ENCODE assay signal across 9 cellular contexts in the genomic region with DNA sequence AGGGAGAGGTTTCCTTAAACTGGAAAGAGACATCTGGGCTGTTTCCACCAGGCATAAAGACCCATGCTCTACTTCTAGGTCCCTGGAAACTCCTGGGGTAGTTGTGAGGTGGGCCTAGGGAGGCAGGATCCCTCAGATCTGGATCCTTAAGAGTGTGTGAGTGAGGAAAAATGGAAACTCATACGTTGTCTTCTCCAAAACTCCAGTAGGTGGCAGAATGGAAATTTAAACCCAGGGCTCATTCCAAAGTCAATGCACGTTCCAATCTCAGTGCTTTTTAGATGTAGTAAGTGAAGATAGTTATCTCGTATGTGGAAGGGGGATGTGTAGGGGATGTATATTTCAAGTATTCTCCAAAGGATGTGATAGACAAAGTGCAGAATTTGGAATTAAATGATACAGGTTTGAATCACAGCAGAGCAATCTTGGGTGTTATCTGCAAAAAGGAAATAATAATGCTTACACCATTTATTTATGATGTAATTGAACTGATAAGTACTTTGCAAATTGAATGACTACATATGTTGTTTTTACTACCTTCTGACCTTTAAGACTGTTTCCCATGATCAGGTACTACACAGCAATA. TPM values are rescaled to one million over a fixed set of nuclear protein-coding genes. Genes with fewer than 3 reads are reported as not detected.
DNase-seq lines count a peak whose midpoint lies in the region; ATAC-seq, FAIRE-seq and TF ChIP-seq lines count a peak whose summit lies in the region.
"Had no signal": no experiment of that assay in that cellular context is flagged by ENCODE, and none has a peak within 500 bp of the region (broad histone marks: within the 10 kb centered on the region; RNA-seq: fewer than 3 reads in every experiment).

No MANE protein-coding gene starts in this region.

- H2AFZ ChIP-seq in SK-N-SH (ENCODE audit: low read depth), result peak overlapping the region; percentile 77; the same call in 1 of the 2 replicates
- H2AFZ ChIP-seq: parathyroid adenoma had no signal

- no peak overlapping the region for H3K9ac ChIP-seq in SK-N-SH
- H3K9ac ChIP-seq: parathyroid adenoma had no signal

- H3K4me1 Mint-ChIP-seq in stimulated activated naive B cell treated with anti-CD40 and anti-IgM and Interleukin-4, amounts not matched to agents 10 μg/mL and 1 μg/mL and 100 μg/mL, for 72 hours, result no peaks in the 10 kb centered on the region

- ATAC-seq in stimulated activated naive B cell treated with anti-CD40 and anti-IgM and Interleukin-4, amounts not matched to agents 10 μg/mL and 1 μg/mL and 100 μg/mL, for 72 hours (replicated peaks), result no peak
- ATAC-seq in GM19351 (IDR thresholded peaks at IDR 0.05; ENCODE audit: unreplicated experiment), result no peak
- no peak for ATAC-seq in HG02852 (IDR thresholded peaks at IDR 0.05; ENCODE audit: unreplicated experiment)
- no peak for ATAC-seq in HG02870 (IDR thresholded peaks at IDR 0.05; ENCODE audit: unreplicated experiment)

- no peaks in the 10 kb centered on the region for H4K20me1 ChIP-seq in SK-N-SH (ENCODE audit: insufficient read depth)

- peaks cover 8 to 25% of the 10 kb centered on the region in 2 donors for H3K27me3 Mint-ChIP-seq in stimulated activated naive B cell treated with anti-CD40 and anti-IgM and Interleukin-4, amounts not matched to agents 10 μg/mL and 1 μg/mL and 100 μg/mL, for 72 hours

- no peaks in the 10 kb centered on the region for H3K27me3 ChIP-seq in SK-N-SH (ENCODE audit: insufficient read depth)

- peaks cover 3 to 13% of the 10 kb centered on the region in 2 donors for H3K9me3 Mint-ChIP-seq in stimulated activated naive B cell treated with anti-CD40 and anti-IgM and Interleukin-4, amounts not matched to agents 10 μg/mL and 1 μg/mL and 100 μg/mL, for 72 hours

- H3K27ac ChIP-seq in SK-N-SH (ENCODE audit: low read depth in 2 of 2, low read length in 1 of 2), result no peak overlapping the region
- H3K27ac ChIP-seq: parathyroid adenoma had no signal

- TF ChIP-seq CTCF in AG09309 (IDR thresholded peaks at IDR 0.05; ENCODE audit: control insufficient read depth, insufficient read depth, low read depth, low read length, missing control alignments), result peak; percentile 58
- TF ChIP-seq CTCF in SK-N-SH (IDR thresholded peaks at IDR 0.05), result peak; percentile 65

- POLR2A ChIA-PET in SK-N-SH (lab: Yijun Ruan, JAX), result no interaction called here

- CTCF ChIA-PET in SK-N-SH (lab: Yijun Ruan, JAX), result interaction anchor here (1.1 to 2.6 kb wide), 3 partner anchors 11 to 130 kb away, joined by 3 to 13 read pairs (median 4); no protein-coding TSS in a partner anchor

- H3K4me1 ChIP-seq in SK-N-SH (ENCODE audit: control insufficient read depth in 1 of 2, insufficient read depth in 2 of 2, low read depth in 1 of 2, low read length in 1 of 2), result peaks cover 2 to 6% of the 10 kb centered on the region in 2 experiments; a peak in 3 of 4 replicates
- H3K4me1 ChIP-seq: parathyroid adenoma had no signal

- DNase-seq in AG09309 (ENCODE audit: low read depth) (no peak), GM18507 (ENCODE audit: extremely low spot score, insufficient read length, low read depth) (no peak), SK-N-SH (peak; percentile 10), iPS-NIHi11 (ENCODE audit: low spot score) (peak; percentile 54)
- DNase-seq in stimulated activated naive B cell treated with anti-CD40 and anti-IgM and Interleukin-4, amounts not matched to agents 10 μg/mL and 1 μg/mL and 100 μg/mL, for 72 hours, result no peak

- TF ChIP-seq RAD21 in SK-N-SH (IDR thresholded peaks at IDR 0.05; ENCODE audit: low read length), result no peak; the same call in 1 of the 2 replicates

- H3K9me3 ChIP-seq in SK-N-SH, result no peaks in the 10 kb centered on the region

- WGBS in SK-N-SH (ENCODE audit: low lambda C conversion rate), result 3% methylated on average over 3 of the region's 3 CpGs

- FAIRE-seq in GM18507 (lab: Jason Lieb, UNC), result peak; percentile 26

- H3K36me3 ChIP-seq in SK-N-SH (replicated peaks in 1 of 2; ENCODE audit: control insufficient read depth in 1 of 2, insufficient read depth in 2 of 2, low read length in 1 of 2), result no peaks in the 10 kb centered on the region

- no peak overlapping the region for H3K4me3 ChIP-seq in AG09309 (ENCODE audit: control insufficient read depth, low read depth, low read length)
- peak overlapping the region in 1 of 2 experiments; percentile 15; a peak in 1 of 4 replicates for H3K4me3 ChIP-seq in SK-N-SH (ENCODE audit: low read depth in 2 of 2, low read length in 1 of 2)

- no peak overlapping the region for H3K27ac Mint-ChIP-seq in stimulated activated naive B cell treated with anti-CD40 and anti-IgM and Interleukin-4, amounts not matched to agents 10 μg/mL and 1 μg/mL and 100 μg/mL, for 72 hours

- no peak for TF ChIP-seq EP300 in SK-N-SH (IDR thresholded peaks at IDR 0.05; ENCODE audit: borderline replicate concordance in 1 of 2, low read depth in 1 of 2, low read length in 1 of 2)

- H3K79me2 ChIP-seq in SK-N-SH (ENCODE audit: insufficient read depth), result no peaks in the 10 kb centered on the region
- H3K79me2 ChIP-seq: parathyroid adenoma had no signal

- peaks cover 9% of the 10 kb centered on the region for H3F3A ChIP-seq in SK-N-SH (replicated peaks; ENCODE audit: insufficient read depth)

- no peaks in the 10 kb centered on the region for H3K9me2 ChIP-seq in SK-N-SH

- H3K36me3 Mint-ChIP-seq in stimulated activated naive B cell treated with anti-CD40 and anti-IgM and Interleukin-4, amounts not matched to agents 10 μg/mL and 1 μg/mL and 100 μg/mL, for 72 hours, result no peaks in the 10 kb centered on the region

- no peak overlapping the region for H3K4me2 ChIP-seq in SK-N-SH

- H3K4me3 Mint-ChIP-seq in stimulated activated naive B cell treated with anti-CD40 and anti-IgM and Interleukin-4, amounts not matched to agents 10 μg/mL and 1 μg/mL and 100 μg/mL, for 72 hours, result no peak overlapping the region

TF ChIP-seq in SK-N-SH, 30 proteins besides CTCF, POLR2A, EP300 and RAD21:
- TF ChIP-seq FOXJ3 (CRISPR knock-in tag; IDR thresholded peaks at IDR 0.05) (no peak), EZH2phosphoT487 (IDR thresholded peaks at IDR 0.05; ENCODE audit: borderline replicate concordance, low read depth) (no peak), SMC3 (IDR thresholded peaks at IDR 0.05; ENCODE audit: low read depth, low read length) (peak; percentile 54), IRF3 (IDR thresholded peaks at IDR 0.05; ENCODE audit: low read depth, low read length) (no peak), MXI1 (IDR thresholded peaks at IDR 0.05; ENCODE audit: low read depth, low read length) (no peak)

RNA-seq across cellular contexts. Expression of gene MMP1, which starts 13.1 kb away (rescaled TPM):
- polyA plus RNA-seq in SK-N-SH (2012; rRNA removed), result 5.9 and 6.5 TPM in 2 replicates
- 6.6 and 7.3 TPM in 2 replicates for polyA plus RNA-seq in SK-N-SH (2012; cell fraction: cytosol; rRNA removed)
- polyA plus RNA-seq in SK-N-SH (2012; cell fraction: nucleus; rRNA removed), result 1.6 and 3.6 TPM in 2 replicates

RNA-seq across cellular contexts. Expression of gene MMP10, which starts 30.6 kb away (rescaled TPM):
- polyA plus RNA-seq in SK-N-SH (2012; rRNA removed), result 1.4 and 2.2 TPM in 2 replicates
- polyA plus RNA-seq in SK-N-SH (2012; cell fraction: cytosol; rRNA removed), result 1.8 and 2.6 TPM in 2 replicates
- polyA plus RNA-seq in SK-N-SH (2012; cell fraction: nucleus; rRNA removed), result 0.52 and 1.6 TPM in 2 replicates

RNA-seq across cellular contexts. Expression of gene MMP3, which starts 32.4 kb away (rescaled TPM):
- 39.3 and 48.4 TPM in 2 replicates for polyA plus RNA-seq in SK-N-SH (2012; rRNA removed)
- 45.7 and 54.1 TPM in 2 replicates for polyA plus RNA-seq in SK-N-SH (2012; cell fraction: cytosol; rRNA removed)
- 14.4 and 28.1 TPM in 2 replicates for polyA plus RNA-seq in SK-N-SH (2012; cell fraction: nucleus; rRNA removed)

Comparison
In these comparisons a context has a peak if more than half of its experiments do, and no peak if none do; other contexts are left out.
1. DNase-seq: peak in SK-N-SH (single experiment) and iPS-NIHi11 (single experiment); none in AG09309 (single experiment), GM18507 (single experiment) and stimulated activated naive B cell treated with anti-CD40 and anti-IgM and Interleukin-4, amounts not matched to agents 10 μg/mL and 1 μg/mL and 100 μg/mL, for 72 hours (single experiment).